In genomic region chr6:154242617-154243357, GRCh38 we compare ENCODE assay signal across 25 cellular contexts.
DNase-seq lines count a peak whose midpoint lies in the region; ATAC-seq and FAIRE-seq lines count a peak whose summit lies in the region.
"Had no signal": no experiment of that assay in that cellular context is flagged by ENCODE, and none has a peak within 500 bp of the region (broad histone marks: within the 10 kb centered on the region; RNA-seq: fewer than 3 reads in every experiment).

No MANE protein-coding gene starts in this region.

- no peak for ATAC-seq in activated CD8-positive, alpha-beta memory T cell treated with anti-CD3 and anti-CD28 coated beads, Interleukin-2, amount 10 ng/mL, durations not matched to agents 7 days and 5 days
- ATAC-seq in activated naive CD8-positive, alpha-beta T cell treated with anti-CD3 and anti-CD28 coated beads, Interleukin-2, amount 50 U/mL, for 24 hours = no peak
- ATAC-seq in naive thymus-derived CD8-positive, alpha-beta T cell = no peak
- ATAC-seq: foreskin keratinocyte, left ventricle myocardium superior had no signal

- POLR2A ChIA-PET in naive thymus-derived CD8-positive, alpha-beta T cell (lab: Charles Lee) = interaction anchor here (2.0 to 4.1 kb wide), 2 partner anchors 9 kb away, joined by 6 to 28 read pairs; no protein-coding TSS in a partner anchor

- CTCF ChIA-PET in activated CD8-positive, alpha-beta memory T cell treated with anti-CD3 and anti-CD28 coated beads, Interleukin-2, amount 10 ng/mL, durations not matched to agents 7 days and 5 days (lab: Charles Lee) = interaction anchor here (10.6 kb wide), 1 partner anchor 12 kb away, joined by 80 read pairs; no protein-coding TSS in a partner anchor

- peaks cover 65% of the 10 kb centered on the region for H3K4me1 Mint-ChIP-seq in activated CD8-positive, alpha-beta memory T cell treated with anti-CD3 and anti-CD28 coated beads, Interleukin-2, amount 10 ng/mL, durations not matched to agents 7 days and 5 days
- peaks cover 84% of the 10 kb centered on the region for H3K4me1 Mint-ChIP-seq in activated naive CD8-positive, alpha-beta T cell treated with anti-CD3 and anti-CD28 coated beads, Interleukin-2, amount 50 U/mL, for 24 hours
- H3K4me1 Mint-ChIP-seq in naive thymus-derived CD8-positive, alpha-beta T cell = peaks cover 38 to 79% (median 69%) of the 10 kb centered on the region in 4 donors

- H3K36me3 Mint-ChIP-seq in activated CD8-positive, alpha-beta memory T cell treated with anti-CD3 and anti-CD28 coated beads, Interleukin-2, amount 10 ng/mL, durations not matched to agents 7 days and 5 days = peaks cover 28% of the 10 kb centered on the region
- H3K36me3 Mint-ChIP-seq in activated naive CD8-positive, alpha-beta T cell treated with anti-CD3 and anti-CD28 coated beads, Interleukin-2, amount 50 U/mL, for 24 hours (ENCODE audit: low read depth) = peaks cover 15% of the 10 kb centered on the region
- peaks cover 28 to 53% (median 30%) of the 10 kb centered on the region in 3 donors for H3K36me3 Mint-ChIP-seq in naive thymus-derived CD8-positive, alpha-beta T cell
- H3K36me3 Mint-ChIP-seq: neural progenitor cell had no signal

- H3K27me3 Mint-ChIP-seq in activated CD8-positive, alpha-beta memory T cell treated with anti-CD3 and anti-CD28 coated beads, Interleukin-2, amount 10 ng/mL, durations not matched to agents 7 days and 5 days = no peaks in the 10 kb centered on the region
- H3K27me3 Mint-ChIP-seq in activated naive CD8-positive, alpha-beta T cell treated with anti-CD3 and anti-CD28 coated beads, Interleukin-2, amount 50 U/mL, for 24 hours = no peaks in the 10 kb centered on the region
- no peaks in the 10 kb centered on the region for H3K27me3 Mint-ChIP-seq in naive thymus-derived CD8-positive, alpha-beta T cell
- H3K27me3 Mint-ChIP-seq: progenitor cell of endocrine pancreas had no signal

- no peaks in the 10 kb centered on the region for H3K9me3 Mint-ChIP-seq in activated CD8-positive, alpha-beta memory T cell treated with anti-CD3 and anti-CD28 coated beads, Interleukin-2, amount 10 ng/mL, durations not matched to agents 7 days and 5 days (ENCODE audit: low read depth)
- H3K9me3 Mint-ChIP-seq in activated naive CD8-positive, alpha-beta T cell treated with anti-CD3 and anti-CD28 coated beads, Interleukin-2, amount 50 U/mL, for 24 hours = peaks cover 9% of the 10 kb centered on the region
- H3K9me3 Mint-ChIP-seq in naive thymus-derived CD8-positive, alpha-beta T cell = peaks cover 0 to 12% (median 0%) of the 10 kb centered on the region in 9 donors
- H3K9me3 Mint-ChIP-seq: neural progenitor cell had no signal

- H3K27ac Mint-ChIP-seq in activated CD8-positive, alpha-beta memory T cell treated with anti-CD3 and anti-CD28 coated beads, Interleukin-2, amount 10 ng/mL, durations not matched to agents 7 days and 5 days = peak overlapping the region; percentile 68
- peak overlapping the region; percentile 92 for H3K27ac Mint-ChIP-seq in activated naive CD8-positive, alpha-beta T cell treated with anti-CD3 and anti-CD28 coated beads, Interleukin-2, amount 50 U/mL, for 24 hours
- H3K27ac Mint-ChIP-seq in naive thymus-derived CD8-positive, alpha-beta T cell = peak overlapping the region; percentile 92 to 99 (median 96)
- H3K27ac Mint-ChIP-seq: neural progenitor cell, progenitor cell of endocrine pancreas had no signal

- FAIRE-seq in GM18507 (lab: Jason Lieb, UNC) = peak; percentile 63
- FAIRE-seq: D721Med, H1, urothelium cell line had no signal

- no peak overlapping the region for H3K4me3 Mint-ChIP-seq in activated CD8-positive, alpha-beta memory T cell treated with anti-CD3 and anti-CD28 coated beads, Interleukin-2, amount 10 ng/mL, durations not matched to agents 7 days and 5 days
- H3K4me3 Mint-ChIP-seq in activated naive CD8-positive, alpha-beta T cell treated with anti-CD3 and anti-CD28 coated beads, Interleukin-2, amount 50 U/mL, for 24 hours = peak overlapping the region; percentile 90
- H3K4me3 Mint-ChIP-seq in naive thymus-derived CD8-positive, alpha-beta T cell = peak overlapping the region; percentile 91 to 99 (median 96)
- H3K4me3 Mint-ChIP-seq: neural progenitor cell had no signal

- no peak for DNase-seq in activated CD8-positive, alpha-beta memory T cell treated with anti-CD3 and anti-CD28 coated beads, Interleukin-2, amount 10 ng/mL, durations not matched to agents 7 days and 5 days
- DNase-seq in activated CD8-positive, alpha-beta memory T cell treated with anti-CD3 and anti-CD28 coated beads, Interleukin-2, amount 50 U/mL, for 4 hours = no peak
- DNase-seq in GM18507 (ENCODE audit: extremely low spot score, insufficient read length, low read depth) = no peak
- DNase-seq in activated naive CD8-positive, alpha-beta T cell treated with anti-CD3 and anti-CD28 coated beads, Interleukin-2, amount 50 U/mL, for 24 hours = no peak
- no peak for DNase-seq in naive thymus-derived CD8-positive, alpha-beta T cell
- no peak for DNase-seq in SIG-M5 treated with dmso at 0.1 percent for 504 hours (lab: John Stamatoyannopoulos, UW; ENCODE audit: unreplicated experiment)
- DNase-seq in effector CD4-positive, alpha-beta T cell = no peak
- no peak for DNase-seq in kidney tubule cell (ENCODE audit: low spot score)
- DNase-seq: activated CD4-positive, alpha-beta T cell treated with anti-CD3 and anti-CD28 coated beads for 48 hours; amniotic stem cell; dermis blood vessel endothelial cell; EL; foreskin keratinocyte; IMR-90; left ventricle myocardium superior; NCI-H1105; NCI-H2029 treated with DMSO at 0.1 percent for 48 hours; NCI-H345; NCI-H82; SW 1271 had no signal
